8 cellular contexts compared by ENCODE assay signal in the genomic region with DNA sequence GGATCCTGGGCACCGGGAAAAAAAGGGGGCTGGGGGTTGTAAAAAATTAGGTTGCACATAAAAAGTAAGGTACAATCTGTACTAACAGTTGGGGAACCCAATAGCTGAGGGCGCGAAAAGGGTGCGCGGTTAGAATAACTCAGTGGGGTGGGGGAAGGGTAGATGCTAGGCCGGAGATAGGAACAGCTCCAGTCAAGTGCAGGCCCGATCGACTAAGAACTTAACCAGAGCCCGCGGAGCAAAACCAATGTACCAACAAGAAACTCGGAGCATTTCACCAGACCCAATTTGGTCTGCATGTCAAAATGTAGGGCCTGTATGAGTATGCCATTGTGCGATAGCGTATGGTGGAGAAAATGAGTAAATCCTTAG. TPM values are rescaled to one million over a fixed set of nuclear protein-coding genes. Genes with fewer than 3 reads are reported as not detected.
DNase-seq lines count a peak whose midpoint lies in the region; ATAC-seq, FAIRE-seq and TF ChIP-seq lines count a peak whose summit lies in the region.

No MANE protein-coding gene starts in this region.

- H4K20me1 ChIP-seq in GM12878 (ENCODE audit: control insufficient read depth, insufficient read depth) (peaks cover 18% of the 10 kb centered on the region), smooth muscle cell (ENCODE audit: low read depth) (peaks cover 69% of the 10 kb centered on the region)

- DNase-seq in HT-29 (ENCODE audit: low spot score) (peak; percentile 72), SW 1271 (lab: John Stamatoyannopoulos, UW) (peak; percentile 5 to 38), GM12878 (ENCODE audit: low read depth, low spot score) (no peak), immature natural killer cell (peak; percentile 34 to 35 (median 35)), smooth muscle cell (lab: John Stamatoyannopoulos, UW; ENCODE audit: unreplicated experiment) (no peak)

- FAIRE-seq in GM12878 (lab: Jason Lieb, UNC) = no peak

- TF ChIP-seq CTCF in C4-2B (conservative IDR thresholded peaks at IDR 0.05) (no peak), GM12878 (IDR thresholded peaks at IDR 0.05 in 2 of 3, conservative IDR thresholded peaks at IDR 0.05 in 1 of 3; ENCODE audit: control insufficient read depth in 2 of 3, extremely low read depth in 1 of 3, insufficient read depth in 1 of 3, low read depth in 3 of 3, low read length in 3 of 3) (no peak), smooth muscle cell (IDR thresholded peaks at IDR 0.05; ENCODE audit: borderline replicate concordance, insufficient read depth, poor library complexity, severe bottlenecking) (no peak)

- H3K36me3 ChIP-seq in GM12878 (ENCODE audit: control insufficient read depth in 2 of 2, insufficient read depth in 2 of 2, low read length in 1 of 2) = peaks cover 0 to 13% of the 10 kb centered on the region in 2 experiments; a peak in 2 of 4 replicates
- no peaks in the 10 kb centered on the region for H3K36me3 ChIP-seq in smooth muscle cell (ENCODE audit: low read depth)

- RAD21 ChIA-PET in GM12878 (lab: Charles Lee; ENCODE audit: unreplicated experiment) = interaction anchor here (1.0 kb wide), 2 partner anchors 13 to 57 kb away, joined by 3 read pairs; partner anchors contain the start of gene HNRNPDL

- H3K27ac Mint-ChIP-seq in immature natural killer cell = peak overlapping the region; percentile 96 to 100 (median 100)

- H3K79me2 ChIP-seq in GM12878 (ENCODE audit: control insufficient read depth, insufficient read depth, low read length) (peaks cover 92% of the 10 kb centered on the region), smooth muscle cell (ENCODE audit: low read depth) (peaks cover 79% of the 10 kb centered on the region)

- H3K9me3 ChIP-seq in GM12878 (replicated peaks; ENCODE audit: control insufficient read depth, insufficient read depth, low read length) (no peaks in the 10 kb centered on the region), smooth muscle cell (replicated peaks; ENCODE audit: low read depth) (no peaks in the 10 kb centered on the region)

- 5% methylated on average over 13 of the region's 13 CpGs for WGBS in GM12878 (ENCODE audit: insufficient coverage, insufficient replicate concordance, low lambda C conversion rate, missing lambda C conversion rate)
- under 1% methylated on average over 13 of the region's 13 CpGs for WGBS in smooth muscle cell (ENCODE audit: low lambda C conversion rate)

- H3K4me1 ChIP-seq in GM12878 (ENCODE audit: control insufficient read depth, insufficient read depth, low read length) (peaks cover 6% of the 10 kb centered on the region), smooth muscle cell (ENCODE audit: low read depth) (peaks cover 34% of the 10 kb centered on the region)

- in situ Hi-C loops in GM12878 (cut with MboI) = loop anchor here (10.0 kb wide), 1 partner anchor 52 kb away; no protein-coding TSS in a partner anchor

- CTCF ChIA-PET in GM12878 (lab: Yijun Ruan, JAX) = interaction anchor here (1.7 to 4.5 kb wide), 2 partner anchors 11 to 56 kb away, joined by 5 to 49 read pairs; no protein-coding TSS in a partner anchor

- H3K4me3 ChIP-seq in GM12878 (peak overlapping the region; percentile 86), smooth muscle cell (peak overlapping the region; percentile 99)

- no peak; the same call in 1 of the 2 replicates for TF ChIP-seq POLR2A in GM12878 (IDR thresholded peaks at IDR 0.05; ENCODE audit: low read depth, low read length)

- H3K9ac ChIP-seq in GM12878 (ENCODE audit: control insufficient read depth, insufficient read depth, low read length) (peak overlapping the region; percentile 94), smooth muscle cell (ENCODE audit: low read depth) (peak overlapping the region; percentile 98)

- H3F3A ChIP-seq in smooth muscle cell (ENCODE audit: low read depth) = peaks cover 3% of the 10 kb centered on the region

- H3K4me1 Mint-ChIP-seq in immature natural killer cell = peaks cover 74 to 78% of the 10 kb centered on the region in 2 donors

- no TSS peak for BruUV-seq in GM12878 (replicated peaks; lab: Mats Ljungman, UMichigan)

- H3K27ac ChIP-seq in C4-2B = peak overlapping the region; percentile 100
- peak overlapping the region; percentile 98 for H3K27ac ChIP-seq in GM12878 (ENCODE audit: control insufficient read depth, insufficient read depth)
- peak overlapping the region; percentile 98 for H3K27ac ChIP-seq in smooth muscle cell (ENCODE audit: low read depth)

- intact Hi-C loops in GM12878 (cut with micrococcal nuclease; ENCODE audit: unreplicated experiment) = loop anchor here (10.0 kb wide), 1 partner anchor 662 kb away; the partner anchor contains the start of gene COPS4

- peak overlapping the region; percentile 86 for H3K4me2 ChIP-seq in GM12878 (ENCODE audit: control insufficient read depth, insufficient read depth)
- H3K4me2 ChIP-seq in smooth muscle cell = peak overlapping the region; percentile 98

- SMC1A ChIA-PET in GM12878 (lab: Charles Lee; ENCODE audit: uncharacterized antibody, unreplicated experiment) = interaction anchor here (1.0 to 4.8 kb wide), 4 partner anchors 12 to 57 kb away, joined by 3 to 39 read pairs (median 6); no protein-coding TSS in a partner anchor

- POLR2A ChIA-PET in GM12878 (lab: Charles Lee) = interaction anchor here (0.7 to 1.4 kb wide), 4 partner anchors 11 to 524 kb away, joined by 3 to 8 read pairs (median 6); partner anchors contain the start of gene HNRNPDL

- no peaks in the 10 kb centered on the region for H3K9me3 Mint-ChIP-seq in immature natural killer cell

- H3K36me3 Mint-ChIP-seq in immature natural killer cell = peaks cover 4 to 16% (median 12%) of the 10 kb centered on the region in 3 donors

- ATAC-seq in GM12878 = peak; percentile 13
- ATAC-seq in GM21528 (IDR thresholded peaks at IDR 0.05; ENCODE audit: low FRiP score, unreplicated experiment) = no peak
- no peak for ATAC-seq in HG03196 (IDR thresholded peaks at IDR 0.05; ENCODE audit: unreplicated experiment)

- no peak overlapping the region for H2AFZ ChIP-seq in GM12878 (ENCODE audit: control insufficient read depth, low read depth, low read length)
- no peak overlapping the region for H2AFZ ChIP-seq in smooth muscle cell (ENCODE audit: low read depth)

- no peak for TF ChIP-seq RAD21 in GM12878 (IDR thresholded peaks at IDR 0.05; ENCODE audit: insufficient read depth, low read depth, low read length)

- TF ChIP-seq EP300 in GM12878 (IDR thresholded peaks at IDR 0.05; ENCODE audit: borderline replicate concordance in 1 of 2, control insufficient read depth in 1 of 2, low read depth in 2 of 2, low read length in 2 of 2) = no peak

- H3K4me3 Mint-ChIP-seq in immature natural killer cell = peak overlapping the region; percentile 99 to 100 (median 100)

- H3K27me3 ChIP-seq in GM12878 (replicated peaks in 1 of 2; ENCODE audit: control insufficient read depth in 2 of 2, insufficient read depth in 2 of 2, low read length in 1 of 2) (no peaks in the 10 kb centered on the region), smooth muscle cell (ENCODE audit: low read depth) (no peaks in the 10 kb centered on the region)

- H3K27me3 Mint-ChIP-seq in immature natural killer cell (ENCODE audit: low read depth in 3 of 3) = peaks cover 20 to 23% (median 22%) of the 10 kb centered on the region in 3 donors

RNA-seq across cellular contexts. Expression of gene HNRNPD, which starts 1.3 kb away (rescaled TPM):
- total RNA-seq in HT-29 (2014; rRNA removed; shearing (Covaris generic)) = 80.1 and 89.9 TPM in 2 replicates
- 220 and 228 TPM in 2 replicates for total RNA-seq in GM12878 (2013; cell fraction: nucleolus; rRNA removed)
- total RNA-seq in GM12878 (2014; rRNA removed) (76.6 and 85.1 TPM in 2 replicates), GM12878 (2014; rRNA removed; fragmentation: Illumina TruSeq; extraction: Trizol) (94.6 and 107 TPM in 2 replicates), GM12878 (2021) (310 and 343 TPM in 2 replicates), smooth muscle cell (58.7 and 59.2 TPM in 2 replicates)
- polyA plus RNA-seq in GM12878 (2011; ENCODE audit: low read depth) = 157 TPM
- polyA plus RNA-seq in GM12878 (2011; rRNA removed) (147 and 165 TPM in 2 replicates), GM12878 (2014; fragmentation: Illumina TruSeq; extraction: Trizol) (882 and 1,219 TPM in 2 replicates), GM12878 (2014; fragmentation: Nextera tagmentation; extraction: Ambion mirVana) (100 to 1,000 TPM; 183 to 313 TPM), GM12878 (2014; rRNA removed) (218 and 247 TPM in 2 replicates), GM12878 (2016; fragmentation: Nextera tagmentation; extraction: Ambion mirVana) (100 to 1,000 TPM; 390 to 455 TPM), immature natural killer cell (100 to 1,000 TPM; 133 to 287 (median 221) TPM), smooth muscle cell (162 and 207 TPM in 2 replicates)
- 57.8 and 65.7 TPM in 2 replicates for polyA plus RNA-seq in GM12878 (2011; cell fraction: cytosol; rRNA removed)
- 206 and 249 TPM in 2 replicates for polyA plus RNA-seq in GM12878 (2011; cell fraction: nucleus; rRNA removed)
- polyA plus RNA-seq in GM12878 (2012) = 297 and 336 TPM in 2 replicates
- 35.1 and 39.9 TPM in 2 replicates for polyA minus RNA-seq in GM12878 (2011; rRNA and poly(A)+ RNA removed)
- 41.8 and 46.3 TPM in 2 replicates for polyA minus RNA-seq in GM12878 (2011; cell fraction: cytosol; rRNA and poly(A)+ RNA removed)
- 48.7 and 119 TPM in 2 replicates for polyA minus RNA-seq in GM12878 (2011; cell fraction: nucleus; rRNA and poly(A)+ RNA removed)

RNA-seq across cellular contexts. Expression of gene HNRNPDL, which starts 57.8 kb away (rescaled TPM):
- total RNA-seq in HT-29 (2014; rRNA removed; shearing (Covaris generic)) = 127 and 143 TPM in 2 replicates
- 349 and 350 TPM in 2 replicates for total RNA-seq in GM12878 (2013; cell fraction: nucleolus; rRNA removed)
- total RNA-seq in GM12878 (2014; rRNA removed) (227 and 277 TPM in 2 replicates), GM12878 (2014; rRNA removed; fragmentation: Illumina TruSeq; extraction: Trizol) (418 and 442 TPM in 2 replicates), GM12878 (2021) (314 and 323 TPM in 2 replicates), smooth muscle cell (279 and 283 TPM in 2 replicates)
- 154 TPM for polyA plus RNA-seq in GM12878 (2011; ENCODE audit: low read depth)
- polyA plus RNA-seq in GM12878 (2011; rRNA removed) (385 and 621 TPM in 2 replicates), GM12878 (2014; fragmentation: Illumina TruSeq; extraction: Trizol) (437 and 523 TPM in 2 replicates), GM12878 (2014; fragmentation: Nextera tagmentation; extraction: Ambion mirVana) (100 to 1,000 TPM; 281 to 367 TPM), GM12878 (2014; rRNA removed) (429 and 510 TPM in 2 replicates), GM12878 (2016; fragmentation: Nextera tagmentation; extraction: Ambion mirVana) (100 to 1,000 TPM; 217 to 233 TPM), immature natural killer cell (100 to 1,000 TPM; 176 to 312 (median 204) TPM), smooth muscle cell (144 and 169 TPM in 2 replicates)
- polyA plus RNA-seq in GM12878 (2011; cell fraction: cytosol; rRNA removed) = 121 and 127 TPM in 2 replicates
- 643 and 755 TPM in 2 replicates for polyA plus RNA-seq in GM12878 (2011; cell fraction: nucleus; rRNA removed)
- polyA plus RNA-seq in GM12878 (2012) = 233 and 319 TPM in 2 replicates
- polyA minus RNA-seq in GM12878 (2011; rRNA and poly(A)+ RNA removed) = 38.4 and 61.2 TPM in 2 replicates
- polyA minus RNA-seq in GM12878 (2011; cell fraction: cytosol; rRNA and poly(A)+ RNA removed) = 53.7 and 54.1 TPM in 2 replicates
- 78.7 and 116 TPM in 2 replicates for polyA minus RNA-seq in GM12878 (2011; cell fraction: nucleus; rRNA and poly(A)+ RNA removed)

RNA-seq across cellular contexts. Expression of gene ENOPH1, which starts 57.9 kb away (rescaled TPM):
- total RNA-seq in HT-29 (2014; rRNA removed; shearing (Covaris generic)) = 67.9 and 74.9 TPM in 2 replicates
- 18.0 and 18.3 TPM in 2 replicates for total RNA-seq in GM12878 (2013; cell fraction: nucleolus; rRNA removed)
- total RNA-seq in GM12878 (2014; rRNA removed) (47.4 and 52.2 TPM in 2 replicates), GM12878 (2014; rRNA removed; fragmentation: Illumina TruSeq; extraction: Trizol) (51.1 and 54.5 TPM in 2 replicates), GM12878 (2021) (45.1 and 46.1 TPM in 2 replicates), smooth muscle cell (39.1 and 54.5 TPM in 2 replicates)
- polyA plus RNA-seq in GM12878 (2011; ENCODE audit: low read depth) = 21.6 TPM
- polyA plus RNA-seq in GM12878 (2011; rRNA removed) (24.4 and 32.2 TPM in 2 replicates), GM12878 (2014; fragmentation: Illumina TruSeq; extraction: Trizol) (61.2 and 78.4 TPM in 2 replicates), GM12878 (2014; fragmentation: Nextera tagmentation; extraction: Ambion mirVana) (10 to 100 TPM; 37.4 to 43.1 TPM), GM12878 (2014; rRNA removed) (41.3 and 44.1 TPM in 2 replicates), GM12878 (2016; fragmentation: Nextera tagmentation; extraction: Ambion mirVana) (10 to 100 TPM; 81.1 to 83.6 TPM), immature natural killer cell (10 to 100 TPM; 48.5 to 53.7 (median 53.2) TPM), smooth muscle cell (27.4 and 36.2 TPM in 2 replicates)
- polyA plus RNA-seq in GM12878 (2011; cell fraction: cytosol; rRNA removed) = 16.9 and 17.4 TPM in 2 replicates
- 8.8 and 11.6 TPM in 2 replicates for polyA plus RNA-seq in GM12878 (2011; cell fraction: nucleus; rRNA removed)
- 31.2 and 33.6 TPM in 2 replicates for polyA plus RNA-seq in GM12878 (2012)
- 12.2 and 18.4 TPM in 2 replicates for polyA minus RNA-seq in GM12878 (2011; rRNA and poly(A)+ RNA removed)
- 5.7 and 8.4 TPM in 2 replicates for polyA minus RNA-seq in GM12878 (2011; cell fraction: cytosol; rRNA and poly(A)+ RNA removed)
- 4.4 and 8.4 TPM in 2 replicates for polyA minus RNA-seq in GM12878 (2011; cell fraction: nucleus; rRNA and poly(A)+ RNA removed)

Comparison
In these comparisons a context has a peak if more than half of its experiments do, and no peak if none do; other contexts are left out.
1. DNase-seq: peak in HT-29 (single experiment), SW 1271 (2 of 2) and immature natural killer cell (3 of 3); none in GM12878 (single experiment) and smooth muscle cell (single experiment).
2. Peak in every context shown above with its lines, with median percentiles within 50 percentile points of each other: H3K27ac ChIP-seq.